Comparison of ENCODE assay signal across 16 cellular contexts in genomic region chr10:117818696-117819095, GRCh38.
"Had no signal": no experiment of that assay in that cellular context is flagged by ENCODE, and none has a peak within 500 bp of the region (broad histone marks: within the 10 kb centered on the region; RNA-seq: fewer than 3 reads in every experiment).

No MANE protein-coding gene starts in this region.

- H3K4me3 ChIP-seq: heart left ventricle, psoas muscle, skin epidermis, stomach, thoracic aorta, transverse colon had no signal

- H3K27ac ChIP-seq: heart left ventricle, neutrophil, psoas muscle, skin epidermis, stomach, thoracic aorta, transverse colon had no signal

- DNase-seq: effector memory CD8-positive, alpha-beta T cell; heart left ventricle; hippocampal formation; naive thymus-derived CD4-positive, alpha-beta T cell; nephron progenitor cell; psoas muscle; stimulated activated CD4-positive, alpha-beta T cell treated with anti-CD3 and anti-CD28 coated beads, Interleukin-2, amount 100 ng/mL, for 24 hours; stimulated activated CD4-positive, alpha-beta T cell treated with anti-CD3 and anti-CD28 coated beads, Interleukin-4, amount 100 ng/mL, for 4 hours; stimulated activated naive B cell treated with anti-CD40 and anti-IgM and Interleukin-4, amounts not matched to agents 10 μg/mL and 1 μg/mL and 100 μg/mL, for 72 hours; stomach; substantia nigra; transverse colon had no signal

- H3K9me3 ChIP-seq: heart left ventricle, neutrophil, psoas muscle, stomach, thoracic aorta, transverse colon had no signal

- ATAC-seq: effector memory CD8-positive, alpha-beta T cell; heart left ventricle; naive thymus-derived CD4-positive, alpha-beta T cell; psoas muscle; sciatic nerve; stimulated activated naive B cell treated with anti-CD40 and anti-IgM and Interleukin-4, amounts not matched to agents 10 μg/mL and 1 μg/mL and 100 μg/mL, for 72 hours had no signal

- H3K36me3 ChIP-seq: heart left ventricle, neutrophil, stomach, thoracic aorta, transverse colon had no signal

- H3K27me3 ChIP-seq: stomach had no signal

- H3K4me1 ChIP-seq: heart left ventricle, psoas muscle, stomach, transverse colon had no signal
